Comparison of ENCODE assay signal across 25 cellular contexts in the genomic region with DNA sequence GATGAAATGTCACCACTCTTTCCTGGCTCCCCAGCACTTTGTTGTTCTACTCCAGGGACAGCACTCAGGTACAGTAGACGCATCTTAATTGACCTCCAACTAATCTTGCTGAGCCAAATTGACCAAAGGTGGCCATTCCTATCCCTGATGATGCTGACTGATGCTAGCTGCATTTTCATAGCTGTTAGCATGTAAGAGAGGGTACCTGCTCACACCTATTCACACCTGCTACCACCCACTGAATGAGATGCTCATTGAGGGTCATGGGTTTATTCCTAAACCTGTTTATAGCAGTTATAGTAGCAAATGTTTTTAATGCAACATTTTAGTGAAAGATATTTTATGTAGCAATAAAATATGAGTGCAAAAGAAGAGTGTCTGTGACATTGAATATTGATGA.
"Had no signal": no experiment of that assay in that cellular context is flagged by ENCODE, and none has a peak within 500 bp of the region (broad histone marks: within the 10 kb centered on the region; RNA-seq: fewer than 3 reads in every experiment).

No MANE protein-coding gene starts in this region.

- H3K4me1 ChIP-seq: left lung, lower lobe of right lung, prostate gland, upper lobe of right lung had no signal

- H3K9me3 Mint-ChIP-seq: immature natural killer cell had no signal

- H3K27ac ChIP-seq: left lung, lower lobe of right lung, ovary, prostate gland, skin epidermis, suprapubic skin, thoracic aorta, tibial artery, upper lobe of right lung had no signal

- H3K27me3 Mint-ChIP-seq: naive thymus-derived CD8-positive, alpha-beta T cell; stimulated activated naive CD8-positive, alpha-beta T cell treated with anti-CD3 and anti-CD28 coated beads, Interleukin-15, Interleukin-2, amounts not matched to agents 100 ng/mL and 50 ng/mL, for 24 hours had no signal

- H3K36me3 Mint-ChIP-seq: immature natural killer cell had no signal

- H3K36me3 ChIP-seq: left lung, lower lobe of right lung, ovary, prostate gland, suprapubic skin, thoracic aorta, tibial artery, upper lobe of right lung had no signal

- H3K27me3 ChIP-seq: left lung, ovary, suprapubic skin, tibial artery, upper lobe of right lung had no signal

- H3K9me3 ChIP-seq: left lung, lower lobe of right lung, ovary, prostate gland, suprapubic skin, thoracic aorta, tibial artery, upper lobe of right lung had no signal

- H3K27ac Mint-ChIP-seq: immature natural killer cell; stimulated activated naive CD8-positive, alpha-beta T cell treated with anti-CD3 and anti-CD28 coated beads, Interleukin-15, Interleukin-2, amounts not matched to agents 100 ng/mL and 50 ng/mL, for 24 hours had no signal

- H3K4me1 Mint-ChIP-seq: immature natural killer cell had no signal

- H3K4me3 Mint-ChIP-seq: immature natural killer cell; naive thymus-derived CD8-positive, alpha-beta T cell; stimulated activated naive CD8-positive, alpha-beta T cell treated with anti-CD3 and anti-CD28 coated beads, Interleukin-15, Interleukin-2, amounts not matched to agents 100 ng/mL and 50 ng/mL, for 24 hours had no signal

- DNase-seq: hypothalamus; immature natural killer cell; kidney; left colon; left lung; lower lobe of right lung; mammary epithelial cell; mesenchymal stem cell; naive thymus-derived CD8-positive, alpha-beta T cell; ovary; retina; right cardiac atrium; stimulated activated CD4-positive, alpha-beta T cell treated with anti-CD3 and anti-CD28 coated beads, Interleukin-12 subunit alpha, Interleukin-12 subunit beta, amount 100 ng/mL, for 4 hours; stimulated activated CD4-positive, alpha-beta T cell treated with anti-CD3 and anti-CD28 coated beads, Interleukin-15, amount 100 ng/mL, for 24 hours; stimulated activated CD4-positive, alpha-beta T cell treated with anti-CD3 and anti-CD28 coated beads, Interleukin-2, amount 100 ng/mL, for 24 hours; stimulated activated CD4-positive, alpha-beta T cell treated with anti-CD3 and anti-CD28 coated beads, Interleukin-4, amount 100 ng/mL, for 1 hour; stimulated activated naive CD4-positive, alpha-beta T cell; tibial artery; trophoblast cell; upper lobe of right lung had no signal

- H3K4me3 ChIP-seq: left lung, lower lobe of right lung, ovary, prostate gland, skin epidermis, suprapubic skin, thoracic aorta, tibial artery, upper lobe of right lung had no signal
